1 cellular context compared by ENCODE assay signal in genomic region chr9:32552172-32552872, GRCh38.
A peak's percentile ranks its signal among the peaks of the same experiment; 100 is the strongest.
TF ChIP-seq lines count a peak whose summit lies in the region.

Gene SMIM27, plus strand, starts transcription at chr9:32552327. Its CDS starts 108 bp downstream, at chr9:32552435.
Gene TOPORS, minus strand, starts transcription at chr9:32552586. Its CDS starts 150 bp downstream, at chr9:32552436.

TF ChIP-seq in SK-N-SH treated with all-trans-retinoic acid at 6 μM for 48 hours, 23 proteins besides CTCF, POLR2A, EP300 and RAD21 (continued from another document):
- peak; percentile 73; the same call in 1 of the 2 replicates for TF ChIP-seq TSHZ2 (CRISPR knock-in tag; IDR thresholded peaks at IDR 0.05)
